Comparison of ENCODE assay signal across 9 cellular contexts in genomic region chr4:85474356-85474755, GRCh38. TPM values are rescaled to one million over a fixed set of nuclear protein-coding genes. Genes with fewer than 3 reads are reported as not detected.
A peak's percentile ranks its signal among the peaks of the same experiment; 100 is the strongest.
DNase-seq lines count a peak whose midpoint lies in the region; ATAC-seq and TF ChIP-seq lines count a peak whose summit lies in the region.
"Had no signal": no experiment of that assay in that cellular context is flagged by ENCODE, and none has a peak within 500 bp of the region (broad histone marks: within the 10 kb centered on the region; RNA-seq: fewer than 3 reads in every experiment).

No MANE protein-coding gene starts in this region.

- no peaks in the 10 kb centered on the region for H3K36me3 ChIP-seq in gastroesophageal sphincter

- TF ChIP-seq POLR2A in gastroesophageal sphincter (IDR thresholded peaks at IDR 0.05), result no peak

- H3K4me3 ChIP-seq in GM08714 (ENCODE audit: low read length) (peak overlapping the region; percentile 66; the same call in 1 of the 2 replicates), gastroesophageal sphincter (peak overlapping the region; percentile 37 to 58), skeletal muscle cell (ENCODE audit: low read depth, low read length) (peak overlapping the region; percentile 75)

- peak; percentile 20 for ATAC-seq in gastroesophageal sphincter

- H3K27ac ChIP-seq in VCaP (peak overlapping the region; percentile 81), gastroesophageal sphincter (peak overlapping the region in 3 of 4 donors; percentile 61 to 76 (median 69))

- peaks cover 0 to 22% (median 0%) of the 10 kb centered on the region in 3 donors for H3K4me1 ChIP-seq in gastroesophageal sphincter

- TF ChIP-seq CTCF in VCaP (conservative IDR thresholded peaks at IDR 0.05) (no peak), gastroesophageal sphincter (IDR thresholded peaks at IDR 0.05) (no peak)

- peaks cover 41% of the 10 kb centered on the region for H3K27me3 ChIP-seq in gastroesophageal sphincter

- H3K9me3 ChIP-seq in gastroesophageal sphincter, result no peaks in the 10 kb centered on the region

- WGBS in gastroesophageal sphincter (ENCODE audit: low coverage in 1 of 2), 2 donors, result 69 to 86% methylated on average over 1 to 3 of the region's 4 CpGs

- DNase-seq in skeletal muscle cell (ENCODE audit: low read depth) (no peak), inferior parietal cortex (ENCODE audit: extremely low spot score) (no peak), GM19238 (ENCODE audit: insufficient read length, low spot score) (no peak), SW 1271 (lab: John Stamatoyannopoulos, UW) (no peak)
- no peak for DNase-seq in activated CD4-positive, alpha-beta T cell treated with anti-CD3 and anti-CD28 coated beads, Interleukin-2, amount 50 U/mL, for 48 hours
- DNase-seq: central memory CD4-positive, alpha-beta T cell had no signal

- TF ChIP-seq EP300 in gastroesophageal sphincter (IDR thresholded peaks at IDR 0.05), result no peak

RNA-seq across cellular contexts. Expression of gene ARHGAP24, which starts 0.6 kb away (rescaled TPM):
- 10 to 100 TPM; 24.4 to 38.6 (median 34.3) TPM for total RNA-seq in gastroesophageal sphincter
